In genomic region chr4:109729563-109730293, GRCh38 we compare ENCODE assay signal across 1 cellular context.
TF ChIP-seq lines count a peak whose summit lies in the region.

Gene PLA2G12A, minus strand, starts transcription at chr4:109730070. Its CDS starts 261 bp downstream, at chr4:109729809.

TF ChIP-seq in WTC11, 78 proteins besides CTCF, POLR2A, EP300 and RAD21 (continued from another document and continues in another):
- TF ChIP-seq MYBL2 (CRISPR knock-in tag; IDR thresholded peaks at IDR 0.05) = no peak
- TF ChIP-seq ZNF423 (CRISPR knock-in tag; IDR thresholded peaks at IDR 0.05) = no peak
- TF ChIP-seq USF2 (CRISPR knock-in tag; IDR thresholded peaks at IDR 0.05) = peak; percentile 79
- 0 out of 2 replicates have a peak, but pooled peaks have one; percentile 39 for TF ChIP-seq ZNF416 (CRISPR knock-in tag; IDR thresholded peaks at IDR 0.05)
- TF ChIP-seq GTF2I (CRISPR knock-in tag; conservative IDR thresholded peaks at IDR 0.05) = no peak
- no peak for TF ChIP-seq ZNF671 (CRISPR knock-in tag; IDR thresholded peaks at IDR 0.05)
- no peak for TF ChIP-seq ESRRA (CRISPR knock-in tag; IDR thresholded peaks at IDR 0.05; ENCODE audit: borderline replicate concordance)
- peak; percentile 76 for TF ChIP-seq ETV6 (CRISPR knock-in tag; IDR thresholded peaks at IDR 0.05)
- no peak for TF ChIP-seq ERG (CRISPR knock-in tag; IDR thresholded peaks at IDR 0.05)
- TF ChIP-seq ZNF138 (CRISPR knock-in tag; conservative IDR thresholded peaks at IDR 0.05) = no peak
- TF ChIP-seq ZNF281 (CRISPR knock-in tag; IDR thresholded peaks at IDR 0.05) = no peak
- no peak for TF ChIP-seq OVOL2 (CRISPR knock-in tag; IDR thresholded peaks at IDR 0.05; ENCODE audit: borderline replicate concordance)
- no peak for TF ChIP-seq CBFB (CRISPR knock-in tag; IDR thresholded peaks at IDR 0.05; ENCODE audit: low read depth)
- no peak for TF ChIP-seq JUN (CRISPR knock-in tag; IDR thresholded peaks at IDR 0.05)
- no peak for TF ChIP-seq STAT6 (CRISPR knock-in tag; conservative IDR thresholded peaks at IDR 0.05; ENCODE audit: low read depth)
- TF ChIP-seq CREB1 (CRISPR knock-in tag; IDR thresholded peaks at IDR 0.05) = no peak; the same call in 1 of the 2 replicates
- TF ChIP-seq EMX1 (CRISPR knock-in tag; IDR thresholded peaks at IDR 0.05) = no peak
- TF ChIP-seq NR1H2 (CRISPR knock-in tag; IDR thresholded peaks at IDR 0.05) = no peak
- TF ChIP-seq E2F5 (CRISPR knock-in tag; IDR thresholded peaks at IDR 0.05) = peak; percentile 64; the same call in 1 of the 2 replicates
- peak; percentile 20; the same call in 1 of the 2 replicates for TF ChIP-seq ZNF263 (CRISPR knock-in tag; IDR thresholded peaks at IDR 0.05; ENCODE audit: low read depth)
- no peak for TF ChIP-seq ZNF532 (CRISPR knock-in tag; IDR thresholded peaks at IDR 0.05; ENCODE audit: borderline replicate concordance)
- no peak for TF ChIP-seq ZNF317 (CRISPR knock-in tag; IDR thresholded peaks at IDR 0.05; ENCODE audit: borderline replicate concordance, low read depth)
- 0 out of 2 replicates have a peak, but pooled peaks have one; percentile 71 for TF ChIP-seq ARID4B (CRISPR knock-in tag; IDR thresholded peaks at IDR 0.05; ENCODE audit: borderline replicate concordance)
- TF ChIP-seq IRF2 (CRISPR knock-in tag; IDR thresholded peaks at IDR 0.05; ENCODE audit: borderline replicate concordance, low read depth) = no peak
- no peak for TF ChIP-seq ZNF121 (CRISPR knock-in tag; IDR thresholded peaks at IDR 0.05)
- peak; percentile 69; the same call in 1 of the 2 replicates for TF ChIP-seq MAX (CRISPR knock-in tag; IDR thresholded peaks at IDR 0.05)
- TF ChIP-seq NFYB (CRISPR knock-in tag; conservative IDR thresholded peaks at IDR 0.05; ENCODE audit: low read depth) = 0 out of 2 replicates have a peak, but pooled peaks have one; percentile 5
- no peak for TF ChIP-seq PRDM15 (CRISPR knock-in tag; IDR thresholded peaks at IDR 0.05)
- TF ChIP-seq SMAD4 (CRISPR knock-in tag; IDR thresholded peaks at IDR 0.05) = no peak
